ENCODE assay signal across 8 cellular contexts in the genomic region with DNA sequence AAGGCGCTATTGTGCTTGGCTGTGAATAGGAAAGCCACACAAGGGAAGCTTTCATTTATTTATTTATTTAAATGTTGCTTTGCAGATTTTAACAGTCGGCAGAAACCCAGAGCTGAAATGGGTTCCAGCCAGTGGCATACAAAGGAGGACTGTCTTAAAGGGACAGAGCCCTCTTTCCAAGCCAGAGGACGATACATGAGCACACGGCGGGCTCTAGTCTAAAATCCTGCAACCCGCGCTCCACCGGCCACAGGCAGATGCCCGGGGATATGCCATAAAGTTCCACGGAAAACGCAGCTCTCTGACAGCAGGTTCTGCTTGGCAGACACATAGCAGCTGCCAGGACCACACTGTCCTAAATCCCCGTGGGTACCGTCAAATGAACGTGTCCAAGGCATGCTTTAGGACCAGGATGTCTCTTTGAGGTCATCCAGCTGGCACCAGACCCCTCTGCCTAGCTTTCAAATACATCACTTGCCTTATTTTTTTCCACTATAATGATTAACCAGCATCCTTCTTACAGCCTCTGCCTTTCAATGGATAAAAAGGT.
DNase-seq lines count a peak whose midpoint lies in the region; ATAC-seq and TF ChIP-seq lines count a peak whose summit lies in the region.

No MANE protein-coding gene starts in this region.

- no peak for DNase-seq in CD4-positive, alpha-beta memory T cell
- DNase-seq in activated T-helper 1 cell treated with anti-CD3 and anti-CD28 coated beads, Interleukin-12 subunit alpha, Interleukin-12 subunit beta, Interleukin-2, Interleukin-4 antibody, amounts not matched to agents 30 ng/mL and 10 ng/mL and 1 ng/mL, durations not matched to agents 14 hours and 24 hours and 36 hours (ENCODE audit: low spot score): no peak
- DNase-seq in heart left ventricle (no peak), renal cortical epithelial cell (ENCODE audit: low read depth) (peak; percentile 38), NCI-H187 treated with DMSO at 0.1 percent for 48 hours (lab: John Stamatoyannopoulos, UW) (no peak), T1000 (lab: John Stamatoyannopoulos, UW) (no peak)

- no peak for TF ChIP-seq POLR2A in heart left ventricle (IDR thresholded peaks at IDR 0.05)

- intact Hi-C loops in CD4-positive, alpha-beta memory T cell (cut with micrococcal nuclease): loop anchor here (1.0 kb wide), 1 partner anchor 9 kb away; no protein-coding TSS in a partner anchor
- intact Hi-C loops in activated T-helper 1 cell treated with anti-CD3 and anti-CD28 coated beads, Interleukin-12 subunit alpha, Interleukin-12 subunit beta, Interleukin-2, Interleukin-4 antibody, amounts not matched to agents 30 ng/mL and 10 ng/mL and 1 ng/mL, durations not matched to agents 14 hours and 24 hours and 36 hours (cut with micrococcal nuclease): no loop called here
- intact Hi-C loops in heart left ventricle (cut with DNase I): loop anchor here in 6 of 10 donors (5.0 to 10.0 kb wide), 4 partner anchors 65 to 80 kb away; partner anchors contain the start of gene CYTH1 (in 2 of the 6)

- no peaks in the 10 kb centered on the region for H3K27me3 ChIP-seq in CD4-positive, alpha-beta memory T cell (ENCODE audit: insufficient read depth, low read length)
- no peaks in the 10 kb centered on the region for H3K27me3 ChIP-seq in heart left ventricle

- WGBS in heart left ventricle, 4 donors: 8 to 15% (median 12%) methylated on average over 14 of the region's 14 CpGs

- peaks cover 99% of the 10 kb centered on the region for H3K4me1 ChIP-seq in CD4-positive, alpha-beta memory T cell (ENCODE audit: insufficient read depth, low read length)
- H3K4me1 ChIP-seq in heart left ventricle: peaks cover 6 to 84% (median 44%) of the 10 kb centered on the region in 12 donors

- no peaks in the 10 kb centered on the region for H3K36me3 ChIP-seq in CD4-positive, alpha-beta memory T cell (ENCODE audit: insufficient read depth, low read length)
- H3K36me3 ChIP-seq in KOPT-K1 (ENCODE audit: insufficient read depth, low read length): no peaks in the 10 kb centered on the region
- no peaks in the 10 kb centered on the region for H3K36me3 ChIP-seq in heart left ventricle

- H3K4me3 Mint-ChIP-seq in CD4-positive, alpha-beta memory T cell: peak overlapping the region; percentile 56 to 87 (median 76)
- peak overlapping the region; percentile 30 for H3K4me3 Mint-ChIP-seq in activated T-helper 1 cell treated with anti-CD3 and anti-CD28 coated beads, Interleukin-12 subunit alpha, Interleukin-12 subunit beta, Interleukin-2, Interleukin-4 antibody, amounts not matched to agents 30 ng/mL and 10 ng/mL and 1 ng/mL, durations not matched to agents 14 hours and 24 hours and 36 hours

- POLR2A ChIA-PET in CD4-positive, alpha-beta memory T cell (lab: Charles Lee; ENCODE audit: partially characterized antibody): interaction anchor here (0.7 to 3.7 kb wide), 12 partner anchors 8 to 123 kb away, joined by 3 to 20 read pairs (median 4); partner anchors contain the start of gene USP36

- peaks cover 0 to 6% (median 0%) of the 10 kb centered on the region in 8 donors for H3K9me3 Mint-ChIP-seq in CD4-positive, alpha-beta memory T cell
- no peaks in the 10 kb centered on the region for H3K9me3 Mint-ChIP-seq in activated T-helper 1 cell treated with anti-CD3 and anti-CD28 coated beads, Interleukin-12 subunit alpha, Interleukin-12 subunit beta, Interleukin-2, Interleukin-4 antibody, amounts not matched to agents 30 ng/mL and 10 ng/mL and 1 ng/mL, durations not matched to agents 14 hours and 24 hours and 36 hours

- ATAC-seq in heart left ventricle (peak; percentile 54 to 79 (median 72)), GM21717 (IDR thresholded peaks at IDR 0.05; ENCODE audit: unreplicated experiment) (no peak)

- peak overlapping the region in 1 of 2 donors; percentile 25 for H3K4me3 ChIP-seq in CD4-positive, alpha-beta memory T cell (ENCODE audit: low read length in 2 of 2)
- H3K4me3 ChIP-seq in heart left ventricle: peak overlapping the region; percentile 11 to 66 (median 56)

- peak overlapping the region; percentile 33 for H3K27ac ChIP-seq in CD4-positive, alpha-beta memory T cell (ENCODE audit: low read depth, low read length)
- H3K27ac ChIP-seq in KOPT-K1 (ENCODE audit: low read depth, low read length, poor library complexity, severe bottlenecking) (peak overlapping the region; percentile 91), heart left ventricle (peak overlapping the region in 11 of 12 donors; percentile 19 to 76 (median 63))

- TF ChIP-seq CTCF in heart left ventricle (IDR thresholded peaks at IDR 0.05): no peak

- peak overlapping the region; percentile 73 to 92 (median 89) for H3K27ac Mint-ChIP-seq in CD4-positive, alpha-beta memory T cell
- peak overlapping the region; percentile 30 for H3K27ac Mint-ChIP-seq in activated T-helper 1 cell treated with anti-CD3 and anti-CD28 coated beads, Interleukin-12 subunit alpha, Interleukin-12 subunit beta, Interleukin-2, Interleukin-4 antibody, amounts not matched to agents 30 ng/mL and 10 ng/mL and 1 ng/mL, durations not matched to agents 14 hours and 24 hours and 36 hours

- H3K4me1 Mint-ChIP-seq in CD4-positive, alpha-beta memory T cell: peaks cover 75 to 95% (median 86%) of the 10 kb centered on the region in 4 donors
- peaks cover 67% of the 10 kb centered on the region for H3K4me1 Mint-ChIP-seq in activated T-helper 1 cell treated with anti-CD3 and anti-CD28 coated beads, Interleukin-12 subunit alpha, Interleukin-12 subunit beta, Interleukin-2, Interleukin-4 antibody, amounts not matched to agents 30 ng/mL and 10 ng/mL and 1 ng/mL, durations not matched to agents 14 hours and 24 hours and 36 hours (ENCODE audit: low read depth)

- H3K27me3 Mint-ChIP-seq in CD4-positive, alpha-beta memory T cell: no peaks in the 10 kb centered on the region
- no peaks in the 10 kb centered on the region for H3K27me3 Mint-ChIP-seq in activated T-helper 1 cell treated with anti-CD3 and anti-CD28 coated beads, Interleukin-12 subunit alpha, Interleukin-12 subunit beta, Interleukin-2, Interleukin-4 antibody, amounts not matched to agents 30 ng/mL and 10 ng/mL and 1 ng/mL, durations not matched to agents 14 hours and 24 hours and 36 hours (ENCODE audit: insufficient read depth)

- CTCF ChIA-PET in CD4-positive, alpha-beta memory T cell (lab: Charles Lee; ENCODE audit: partially characterized antibody): interaction anchor here (1.2 to 3.2 kb wide), 7 partner anchors 9 to 82 kb away, joined by 3 to 21 read pairs (median 4); no protein-coding TSS in a partner anchor

- peaks cover 3 to 21% of the 10 kb centered on the region in 2 donors for H3K36me3 Mint-ChIP-seq in CD4-positive, alpha-beta memory T cell
- H3K36me3 Mint-ChIP-seq in activated T-helper 1 cell treated with anti-CD3 and anti-CD28 coated beads, Interleukin-12 subunit alpha, Interleukin-12 subunit beta, Interleukin-2, Interleukin-4 antibody, amounts not matched to agents 30 ng/mL and 10 ng/mL and 1 ng/mL, durations not matched to agents 14 hours and 24 hours and 36 hours (ENCODE audit: low read depth): peaks cover 14% of the 10 kb centered on the region

- no peaks in the 10 kb centered on the region for H3K9me3 ChIP-seq in CD4-positive, alpha-beta memory T cell (ENCODE audit: control insufficient read depth in 1 of 2, low read length in 2 of 2)
- H3K9me3 ChIP-seq in KOPT-K1 (ENCODE audit: insufficient read depth, low read length, poor library complexity, severe bottlenecking) (no peaks in the 10 kb centered on the region), heart left ventricle (no peaks in the 10 kb centered on the region)

Comparison
In these comparisons a context has a peak if more than half of its experiments do, and no peak if none do; other contexts are left out.
1. H3K27ac ChIP-seq: peak in every context shown above with its lines; median percentile 91 in KOPT-K1; 63 in heart left ventricle; 33 in CD4-positive, alpha-beta memory T cell.